In the genomic region with DNA sequence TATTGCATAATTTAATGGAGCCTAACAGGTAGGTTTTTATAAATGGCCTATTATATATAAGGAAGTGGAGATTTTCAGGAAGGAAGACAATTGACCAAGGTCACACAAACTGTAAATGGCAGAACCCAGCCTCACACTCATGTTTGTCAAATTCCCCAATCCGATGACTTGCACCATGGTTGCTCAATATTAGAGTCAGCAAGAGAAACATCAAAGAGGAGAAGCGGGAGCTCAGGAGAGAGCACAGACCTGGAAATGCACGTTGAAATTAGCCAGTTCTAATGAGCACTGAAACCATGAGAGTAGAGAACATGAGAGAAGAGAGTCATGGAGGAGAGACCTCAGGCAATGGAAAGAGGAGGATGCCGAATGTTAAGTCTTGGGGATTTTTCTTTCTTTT, we compare ENCODE assay signal across 1 cellular context.
TF ChIP-seq lines count a peak whose summit lies in the region.

No MANE protein-coding gene starts in this region.

TF ChIP-seq in HepG2, 621 proteins besides CTCF, POLR2A, EP300 and RAD21 (continues in another document):
- TF ChIP-seq, protein P1, sequence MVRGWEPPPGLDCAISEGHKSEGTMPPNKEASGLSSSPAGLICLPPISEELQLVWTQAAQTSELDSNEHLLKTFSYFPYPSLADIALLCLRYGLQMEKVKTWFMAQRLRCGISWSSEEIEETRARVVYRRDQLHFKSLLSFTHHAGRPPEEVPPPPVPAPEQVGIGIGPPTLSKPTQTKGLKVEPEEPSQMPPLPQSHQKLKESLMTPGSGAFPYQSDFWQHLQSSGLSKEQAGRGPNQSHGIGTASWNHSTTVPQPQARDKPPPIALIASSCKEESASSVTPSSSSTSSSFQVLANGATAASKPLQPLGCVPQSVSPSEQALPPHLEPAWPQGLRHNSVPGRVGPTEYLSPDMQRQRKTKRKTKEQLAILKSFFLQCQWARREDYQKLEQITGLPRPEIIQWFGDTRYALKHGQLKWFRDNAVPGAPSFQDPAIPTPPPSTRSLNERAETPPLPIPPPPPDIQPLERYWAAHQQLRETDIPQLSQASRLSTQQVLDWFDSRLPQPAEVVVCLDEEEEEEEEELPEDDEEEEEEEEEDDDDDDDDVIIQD (CRISPR knock-in tag; IDR thresholded peaks at IDR 0.05; ENCODE audit: low read depth), result peak; percentile 92
- no peak for TF ChIP-seq ZNF34 (CRISPR knock-in tag; IDR thresholded peaks at IDR 0.05; ENCODE audit: borderline replicate concordance)
- TF ChIP-seq TARDBP (CRISPR knock-in tag; IDR thresholded peaks at IDR 0.05), result peak; percentile 33; the same call in 1 of the 2 replicates
- TF ChIP-seq LCORL (IDR thresholded peaks at IDR 0.05), result peak; percentile 55; the same call in 1 of the 2 replicates
- 0 out of 2 replicates have a peak, but pooled peaks have one; percentile 43 for TF ChIP-seq LCORL (CRISPR knock-in tag; IDR thresholded peaks at IDR 0.05)
- TF ChIP-seq MTA3 (CRISPR knock-in tag; IDR thresholded peaks at IDR 0.05), result no peak
- TF ChIP-seq, protein P2, sequence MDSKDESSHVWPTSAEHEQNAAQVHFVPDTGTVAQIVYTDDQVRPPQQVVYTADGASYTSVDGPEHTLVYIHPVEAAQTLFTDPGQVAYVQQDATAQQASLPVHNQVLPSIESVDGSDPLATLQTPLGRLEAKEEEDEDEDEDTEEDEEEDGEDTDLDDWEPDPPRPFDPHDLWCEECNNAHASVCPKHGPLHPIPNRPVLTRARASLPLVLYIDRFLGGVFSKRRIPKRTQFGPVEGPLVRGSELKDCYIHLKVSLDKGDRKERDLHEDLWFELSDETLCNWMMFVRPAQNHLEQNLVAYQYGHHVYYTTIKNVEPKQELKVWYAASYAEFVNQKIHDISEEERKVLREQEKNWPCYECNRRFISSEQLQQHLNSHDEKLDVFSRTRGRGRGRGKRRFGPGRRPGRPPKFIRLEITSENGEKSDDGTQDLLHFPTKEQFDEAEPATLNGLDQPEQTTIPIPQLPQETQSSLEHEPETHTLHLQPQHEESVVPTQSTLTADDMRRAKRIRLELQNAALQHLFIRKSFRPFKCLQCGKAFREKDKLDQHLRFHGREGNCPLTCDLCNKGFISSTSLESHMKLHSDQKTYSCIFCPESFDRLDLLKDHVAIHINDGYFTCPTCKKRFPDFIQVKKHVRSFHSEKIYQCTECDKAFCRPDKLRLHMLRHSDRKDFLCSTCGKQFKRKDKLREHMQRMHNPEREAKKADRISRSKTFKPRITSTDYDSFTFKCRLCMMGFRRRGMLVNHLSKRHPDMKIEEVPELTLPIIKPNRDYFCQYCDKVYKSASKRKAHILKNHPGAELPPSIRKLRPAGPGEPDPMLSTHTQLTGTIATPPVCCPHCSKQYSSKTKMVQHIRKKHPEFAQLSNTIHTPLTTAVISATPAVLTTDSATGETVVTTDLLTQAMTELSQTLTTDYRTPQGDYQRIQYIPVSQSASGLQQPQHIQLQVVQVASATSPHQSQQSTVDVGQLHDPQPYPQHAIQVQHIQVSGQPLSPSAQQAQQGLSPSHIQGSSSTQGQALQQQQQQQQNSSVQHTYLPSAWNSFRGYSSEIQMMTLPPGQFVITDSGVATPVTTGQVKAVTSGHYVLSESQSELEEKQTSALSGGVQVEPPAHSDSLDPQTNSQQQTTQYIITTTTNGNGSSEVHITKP (CRISPR knock-in tag; IDR thresholded peaks at IDR 0.05; ENCODE audit: low read depth), result 0 out of 2 replicates have a peak, but pooled peaks have one; percentile 38
- TF ChIP-seq CBX5 (CRISPR knock-in tag; IDR thresholded peaks at IDR 0.05; ENCODE audit: borderline replicate concordance), result peak; percentile 81; the same call in 1 of the 2 replicates
- TF ChIP-seq PHF20 (CRISPR knock-in tag; IDR thresholded peaks at IDR 0.05), result no peak
- TF ChIP-seq, protein P3, sequence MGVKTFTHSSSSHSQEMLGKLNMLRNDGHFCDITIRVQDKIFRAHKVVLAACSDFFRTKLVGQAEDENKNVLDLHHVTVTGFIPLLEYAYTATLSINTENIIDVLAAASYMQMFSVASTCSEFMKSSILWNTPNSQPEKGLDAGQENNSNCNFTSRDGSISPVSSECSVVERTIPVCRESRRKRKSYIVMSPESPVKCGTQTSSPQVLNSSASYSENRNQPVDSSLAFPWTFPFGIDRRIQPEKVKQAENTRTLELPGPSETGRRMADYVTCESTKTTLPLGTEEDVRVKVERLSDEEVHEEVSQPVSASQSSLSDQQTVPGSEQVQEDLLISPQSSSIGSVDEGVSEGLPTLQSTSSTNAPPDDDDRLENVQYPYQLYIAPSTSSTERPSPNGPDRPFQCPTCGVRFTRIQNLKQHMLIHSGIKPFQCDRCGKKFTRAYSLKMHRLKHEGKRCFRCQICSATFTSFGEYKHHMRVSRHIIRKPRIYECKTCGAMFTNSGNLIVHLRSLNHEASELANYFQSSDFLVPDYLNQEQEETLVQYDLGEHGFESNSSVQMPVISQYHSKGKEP (CRISPR knock-in tag; IDR thresholded peaks at IDR 0.05), result no peak
- peak; percentile 36; the same call in 1 of the 2 replicates for TF ChIP-seq ZNF614 (CRISPR knock-in tag; IDR thresholded peaks at IDR 0.05; ENCODE audit: borderline replicate concordance)
- TF ChIP-seq BORCS8-MEF2B (CRISPR knock-in tag; IDR thresholded peaks at IDR 0.05), result no peak
- 0 out of 2 replicates have a peak, but pooled peaks have one; percentile 21 for TF ChIP-seq ZSCAN29 (CRISPR knock-in tag; conservative IDR thresholded peaks at IDR 0.05)
- TF ChIP-seq, protein P4, sequence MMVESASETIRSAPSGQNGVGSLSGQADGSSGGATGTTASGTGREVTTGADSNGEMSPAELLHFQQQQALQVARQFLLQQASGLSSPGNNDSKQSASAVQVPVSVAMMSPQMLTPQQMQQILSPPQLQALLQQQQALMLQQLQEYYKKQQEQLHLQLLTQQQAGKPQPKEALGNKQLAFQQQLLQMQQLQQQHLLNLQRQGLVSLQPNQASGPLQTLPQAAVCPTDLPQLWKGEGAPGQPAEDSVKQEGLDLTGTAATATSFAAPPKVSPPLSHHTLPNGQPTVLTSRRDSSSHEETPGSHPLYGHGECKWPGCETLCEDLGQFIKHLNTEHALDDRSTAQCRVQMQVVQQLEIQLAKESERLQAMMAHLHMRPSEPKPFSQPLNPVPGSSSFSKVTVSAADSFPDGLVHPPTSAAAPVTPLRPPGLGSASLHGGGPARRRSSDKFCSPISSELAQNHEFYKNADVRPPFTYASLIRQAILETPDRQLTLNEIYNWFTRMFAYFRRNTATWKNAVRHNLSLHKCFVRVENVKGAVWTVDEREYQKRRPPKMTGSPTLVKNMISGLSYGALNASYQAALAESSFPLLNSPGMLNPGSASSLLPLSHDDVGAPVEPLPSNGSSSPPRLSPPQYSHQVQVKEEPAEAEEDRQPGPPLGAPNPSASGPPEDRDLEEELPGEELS (CRISPR knock-in tag; IDR thresholded peaks at IDR 0.05), result peak; percentile 41; the same call in 1 of the 2 replicates
- TF ChIP-seq ZNF282 (IDR thresholded peaks at IDR 0.05; ENCODE audit: partially characterized antibody), result no peak
- peak; percentile 80 for TF ChIP-seq ZNF264 (CRISPR knock-in tag; IDR thresholded peaks at IDR 0.05)
- peak; percentile 98 for TF ChIP-seq CEBPB (IDR thresholded peaks at IDR 0.05; ENCODE audit: borderline replicate concordance, low read depth, low read length)
- TF ChIP-seq ZNF124 (CRISPR knock-in tag; IDR thresholded peaks at IDR 0.05), result peak; percentile 56; the same call in 1 of the 2 replicates
- peak; percentile 41; the same call in 1 of the 2 replicates for TF ChIP-seq CREM (IDR thresholded peaks at IDR 0.05)
- TF ChIP-seq CREM (CRISPR knock-in tag; IDR thresholded peaks at IDR 0.05), result no peak
- peak; percentile 54; the same call in 1 of the 2 replicates for TF ChIP-seq RARA (CRISPR knock-in tag; IDR thresholded peaks at IDR 0.05)
- TF ChIP-seq KDM3A (CRISPR knock-in tag; IDR thresholded peaks at IDR 0.05; ENCODE audit: low read depth), result 0 out of 2 replicates have a peak, but pooled peaks have one; percentile 39
- TF ChIP-seq, protein P5, sequence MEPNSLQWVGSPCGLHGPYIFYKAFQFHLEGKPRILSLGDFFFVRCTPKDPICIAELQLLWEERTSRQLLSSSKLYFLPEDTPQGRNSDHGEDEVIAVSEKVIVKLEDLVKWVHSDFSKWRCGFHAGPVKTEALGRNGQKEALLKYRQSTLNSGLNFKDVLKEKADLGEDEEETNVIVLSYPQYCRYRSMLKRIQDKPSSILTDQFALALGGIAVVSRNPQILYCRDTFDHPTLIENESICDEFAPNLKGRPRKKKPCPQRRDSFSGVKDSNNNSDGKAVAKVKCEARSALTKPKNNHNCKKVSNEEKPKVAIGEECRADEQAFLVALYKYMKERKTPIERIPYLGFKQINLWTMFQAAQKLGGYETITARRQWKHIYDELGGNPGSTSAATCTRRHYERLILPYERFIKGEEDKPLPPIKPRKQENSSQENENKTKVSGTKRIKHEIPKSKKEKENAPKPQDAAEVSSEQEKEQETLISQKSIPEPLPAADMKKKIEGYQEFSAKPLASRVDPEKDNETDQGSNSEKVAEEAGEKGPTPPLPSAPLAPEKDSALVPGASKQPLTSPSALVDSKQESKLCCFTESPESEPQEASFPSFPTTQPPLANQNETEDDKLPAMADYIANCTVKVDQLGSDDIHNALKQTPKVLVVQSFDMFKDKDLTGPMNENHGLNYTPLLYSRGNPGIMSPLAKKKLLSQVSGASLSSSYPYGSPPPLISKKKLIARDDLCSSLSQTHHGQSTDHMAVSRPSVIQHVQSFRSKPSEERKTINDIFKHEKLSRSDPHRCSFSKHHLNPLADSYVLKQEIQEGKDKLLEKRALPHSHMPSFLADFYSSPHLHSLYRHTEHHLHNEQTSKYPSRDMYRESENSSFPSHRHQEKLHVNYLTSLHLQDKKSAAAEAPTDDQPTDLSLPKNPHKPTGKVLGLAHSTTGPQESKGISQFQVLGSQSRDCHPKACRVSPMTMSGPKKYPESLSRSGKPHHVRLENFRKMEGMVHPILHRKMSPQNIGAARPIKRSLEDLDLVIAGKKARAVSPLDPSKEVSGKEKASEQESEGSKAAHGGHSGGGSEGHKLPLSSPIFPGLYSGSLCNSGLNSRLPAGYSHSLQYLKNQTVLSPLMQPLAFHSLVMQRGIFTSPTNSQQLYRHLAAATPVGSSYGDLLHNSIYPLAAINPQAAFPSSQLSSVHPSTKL (CRISPR knock-in tag; IDR thresholded peaks at IDR 0.05), result peak; percentile 92
- TF ChIP-seq AHR (CRISPR knock-in tag; IDR thresholded peaks at IDR 0.05), result no peak
- TF ChIP-seq, protein P6, sequence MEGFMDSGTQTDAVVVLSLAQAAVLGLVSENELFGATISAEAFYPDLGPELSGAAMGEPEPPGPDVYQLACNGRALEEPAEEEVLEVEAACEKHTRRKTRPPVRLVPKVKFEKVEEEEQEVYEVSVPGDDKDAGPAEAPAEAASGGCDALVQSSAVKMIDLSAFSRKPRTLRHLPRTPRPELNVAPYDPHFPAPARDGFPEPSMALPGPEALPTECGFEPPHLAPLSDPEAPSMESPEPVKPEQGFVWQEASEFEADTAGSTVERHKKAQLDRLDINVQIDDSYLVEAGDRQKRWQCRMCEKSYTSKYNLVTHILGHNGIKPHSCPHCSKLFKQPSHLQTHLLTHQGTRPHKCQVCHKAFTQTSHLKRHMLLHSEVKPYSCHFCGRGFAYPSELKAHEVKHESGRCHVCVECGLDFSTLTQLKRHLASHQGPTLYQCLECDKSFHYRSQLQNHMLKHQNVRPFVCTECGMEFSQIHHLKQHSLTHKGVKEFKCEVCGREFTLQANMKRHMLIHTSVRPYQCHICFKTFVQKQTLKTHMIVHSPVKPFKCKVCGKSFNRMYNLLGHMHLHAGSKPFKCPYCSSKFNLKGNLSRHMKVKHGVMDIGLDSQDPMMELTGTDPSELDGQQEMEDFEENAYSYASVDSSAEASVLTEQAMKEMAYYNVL (CRISPR knock-in tag; IDR thresholded peaks at IDR 0.05; ENCODE audit: borderline replicate concordance), result 0 out of 2 replicates have a peak, but pooled peaks have one; percentile 20
- peak; percentile 47; the same call in 1 of the 2 replicates for TF ChIP-seq YEATS2 (CRISPR knock-in tag; IDR thresholded peaks at IDR 0.05; ENCODE audit: borderline replicate concordance)
- TF ChIP-seq, protein P7, sequence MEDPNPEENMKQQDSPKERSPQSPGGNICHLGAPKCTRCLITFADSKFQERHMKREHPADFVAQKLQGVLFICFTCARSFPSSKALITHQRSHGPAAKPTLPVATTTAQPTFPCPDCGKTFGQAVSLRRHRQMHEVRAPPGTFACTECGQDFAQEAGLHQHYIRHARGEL (CRISPR knock-in tag; IDR thresholded peaks at IDR 0.05), result no peak
- TF ChIP-seq SAP130 (CRISPR knock-in tag; IDR thresholded peaks at IDR 0.05; ENCODE audit: low read depth), result peak; percentile 52; the same call in 1 of the 2 replicates
- TF ChIP-seq, protein P8, sequence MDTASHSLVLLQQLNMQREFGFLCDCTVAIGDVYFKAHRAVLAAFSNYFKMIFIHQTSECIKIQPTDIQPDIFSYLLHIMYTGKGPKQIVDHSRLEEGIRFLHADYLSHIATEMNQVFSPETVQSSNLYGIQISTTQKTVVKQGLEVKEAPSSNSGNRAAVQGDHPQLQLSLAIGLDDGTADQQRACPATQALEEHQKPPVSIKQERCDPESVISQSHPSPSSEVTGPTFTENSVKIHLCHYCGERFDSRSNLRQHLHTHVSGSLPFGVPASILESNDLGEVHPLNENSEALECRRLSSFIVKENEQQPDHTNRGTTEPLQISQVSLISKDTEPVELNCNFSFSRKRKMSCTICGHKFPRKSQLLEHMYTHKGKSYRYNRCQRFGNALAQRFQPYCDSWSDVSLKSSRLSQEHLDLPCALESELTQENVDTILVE (CRISPR knock-in tag; IDR thresholded peaks at IDR 0.05), result 0 out of 2 replicates have a peak, but pooled peaks have one; percentile 23
- TF ChIP-seq, protein P9, sequence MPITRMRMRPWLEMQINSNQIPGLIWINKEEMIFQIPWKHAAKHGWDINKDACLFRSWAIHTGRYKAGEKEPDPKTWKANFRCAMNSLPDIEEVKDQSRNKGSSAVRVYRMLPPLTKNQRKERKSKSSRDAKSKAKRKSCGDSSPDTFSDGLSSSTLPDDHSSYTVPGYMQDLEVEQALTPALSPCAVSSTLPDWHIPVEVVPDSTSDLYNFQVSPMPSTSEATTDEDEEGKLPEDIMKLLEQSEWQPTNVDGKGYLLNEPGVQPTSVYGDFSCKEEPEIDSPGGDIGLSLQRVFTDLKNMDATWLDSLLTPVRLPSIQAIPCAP (CRISPR knock-in tag; IDR thresholded peaks at IDR 0.05; ENCODE audit: low read depth), result no peak
- TF ChIP-seq, protein P10, sequence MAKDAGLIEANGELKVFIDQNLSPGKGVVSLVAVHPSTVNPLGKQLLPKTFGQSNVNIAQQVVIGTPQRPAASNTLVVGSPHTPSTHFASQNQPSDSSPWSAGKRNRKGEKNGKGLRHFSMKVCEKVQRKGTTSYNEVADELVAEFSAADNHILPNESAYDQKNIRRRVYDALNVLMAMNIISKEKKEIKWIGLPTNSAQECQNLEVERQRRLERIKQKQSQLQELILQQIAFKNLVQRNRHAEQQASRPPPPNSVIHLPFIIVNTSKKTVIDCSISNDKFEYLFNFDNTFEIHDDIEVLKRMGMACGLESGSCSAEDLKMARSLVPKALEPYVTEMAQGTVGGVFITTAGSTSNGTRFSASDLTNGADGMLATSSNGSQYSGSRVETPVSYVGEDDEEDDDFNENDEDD (CRISPR knock-in tag; IDR thresholded peaks at IDR 0.05; ENCODE audit: borderline replicate concordance), result 0 out of 2 replicates have a peak, but pooled peaks have one; percentile 27
- no peak for TF ChIP-seq GTF2F1 (IDR thresholded peaks at IDR 0.05; ENCODE audit: low read length)
- TF ChIP-seq, protein P11, sequence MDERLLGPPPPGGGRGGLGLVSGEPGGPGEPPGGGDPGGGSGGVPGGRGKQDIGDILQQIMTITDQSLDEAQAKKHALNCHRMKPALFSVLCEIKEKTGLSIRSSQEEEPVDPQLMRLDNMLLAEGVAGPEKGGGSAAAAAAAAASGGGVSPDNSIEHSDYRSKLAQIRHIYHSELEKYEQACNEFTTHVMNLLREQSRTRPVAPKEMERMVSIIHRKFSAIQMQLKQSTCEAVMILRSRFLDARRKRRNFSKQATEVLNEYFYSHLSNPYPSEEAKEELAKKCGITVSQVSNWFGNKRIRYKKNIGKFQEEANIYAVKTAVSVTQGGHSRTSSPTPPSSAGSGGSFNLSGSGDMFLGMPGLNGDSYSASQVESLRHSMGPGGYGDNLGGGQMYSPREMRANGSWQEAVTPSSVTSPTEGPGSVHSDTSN (CRISPR knock-in tag; IDR thresholded peaks at IDR 0.05), result no peak
